In genomic region chr1:912740-913301, GRCh38 we compare ENCODE assay signal across 9 cellular contexts. TPM values are rescaled to one million over a fixed set of nuclear protein-coding genes. Genes with fewer than 3 reads are reported as not detected.
DNase-seq lines count a peak whose midpoint lies in the region; ATAC-seq and TF ChIP-seq lines count a peak whose summit lies in the region.
"Had no signal": no experiment of that assay in that cellular context is flagged by ENCODE, and none has a peak within 500 bp of the region (broad histone marks: within the 10 kb centered on the region; RNA-seq: fewer than 3 reads in every experiment).

No MANE protein-coding gene starts in this region.

- in situ Hi-C loops in SK-MEL-5 (cut with HindIII; ENCODE audit: low pct_unique_long_range_greater_than_20kb, low sequenced_read_pairs) = no loop called here

- peaks cover 1% of the 10 kb centered on the region for H3K9me3 Mint-ChIP-seq in activated naive CD4-positive, alpha-beta T cell treated with anti-CD3 and anti-CD28 coated beads, Interleukin-2, amount 10 ng/mL, durations not matched to agents 7 days and 5 days
- peaks cover 1% of the 10 kb centered on the region for H3K9me3 Mint-ChIP-seq in activated naive CD4-positive, alpha-beta T cell treated with anti-CD3 and anti-CD28 coated beads for 36 hours
- no peaks in the 10 kb centered on the region for H3K9me3 Mint-ChIP-seq in stimulated activated naive B cell treated with anti-CD40 and anti-IgM and Interleukin-4, amounts not matched to agents 10 μg/mL and 1 μg/mL and 100 μg/mL, for 72 hours

- H3K4me3 ChIP-seq in heart left ventricle = no peak overlapping the region
- H3K4me3 ChIP-seq: coronary artery had no signal

- no peaks in the 10 kb centered on the region for H3K36me3 ChIP-seq in heart left ventricle

- intact Hi-C loops in activated naive CD4-positive, alpha-beta T cell treated with anti-CD3 and anti-CD28 coated beads for 36 hours (cut with micrococcal nuclease) = no loop called here
- intact Hi-C loops in heart left ventricle (cut with DNase I) = loop anchor here in 1 of 10 donors (5.0 kb wide), 1 partner anchor 39 kb away; no protein-coding TSS in a partner anchor

- no peaks in the 10 kb centered on the region for H3K36me3 Mint-ChIP-seq in activated naive CD4-positive, alpha-beta T cell treated with anti-CD3 and anti-CD28 coated beads, Interleukin-2, amount 10 ng/mL, durations not matched to agents 7 days and 5 days
- no peaks in the 10 kb centered on the region for H3K36me3 Mint-ChIP-seq in activated naive CD4-positive, alpha-beta T cell treated with anti-CD3 and anti-CD28 coated beads for 36 hours (ENCODE audit: low read depth)
- peaks cover 0 to 7% of the 10 kb centered on the region in 2 donors for H3K36me3 Mint-ChIP-seq in stimulated activated naive B cell treated with anti-CD40 and anti-IgM and Interleukin-4, amounts not matched to agents 10 μg/mL and 1 μg/mL and 100 μg/mL, for 72 hours

- DNase-seq in activated naive CD4-positive, alpha-beta T cell treated with anti-CD3 and anti-CD28 coated beads, Interleukin-2, amount 10 ng/mL, durations not matched to agents 7 days and 5 days = peak; percentile 33
- DNase-seq in activated naive CD4-positive, alpha-beta T cell treated with anti-CD3 and anti-CD28 coated beads for 36 hours = no peak
- DNase-seq in SK-MEL-5 (ENCODE audit: low read depth, low spot score) (peak; percentile 36), heart left ventricle (peak; percentile 4 to 39 (median 18)), putamen (ENCODE audit: low spot score) (no peak), SKM-1 (lab: John Stamatoyannopoulos, UW; ENCODE audit: unreplicated experiment) (no peak), H4 (ENCODE audit: low spot score) (no peak)
- DNase-seq in stimulated activated naive B cell treated with anti-CD40 and anti-IgM and Interleukin-4, amounts not matched to agents 10 μg/mL and 1 μg/mL and 100 μg/mL, for 72 hours = no peak

- peaks cover 81% of the 10 kb centered on the region for H3K27me3 Mint-ChIP-seq in activated naive CD4-positive, alpha-beta T cell treated with anti-CD3 and anti-CD28 coated beads, Interleukin-2, amount 10 ng/mL, durations not matched to agents 7 days and 5 days
- H3K27me3 Mint-ChIP-seq in activated naive CD4-positive, alpha-beta T cell treated with anti-CD3 and anti-CD28 coated beads for 36 hours (ENCODE audit: low read depth) = peaks cover 25% of the 10 kb centered on the region
- H3K27me3 Mint-ChIP-seq in stimulated activated naive B cell treated with anti-CD40 and anti-IgM and Interleukin-4, amounts not matched to agents 10 μg/mL and 1 μg/mL and 100 μg/mL, for 72 hours = peaks cover 46 to 77% of the 10 kb centered on the region in 2 donors

- no peak overlapping the region for H3K4me3 Mint-ChIP-seq in activated naive CD4-positive, alpha-beta T cell treated with anti-CD3 and anti-CD28 coated beads, Interleukin-2, amount 10 ng/mL, durations not matched to agents 7 days and 5 days
- no peak overlapping the region for H3K4me3 Mint-ChIP-seq in activated naive CD4-positive, alpha-beta T cell treated with anti-CD3 and anti-CD28 coated beads for 36 hours
- no peak overlapping the region for H3K4me3 Mint-ChIP-seq in stimulated activated naive B cell treated with anti-CD40 and anti-IgM and Interleukin-4, amounts not matched to agents 10 μg/mL and 1 μg/mL and 100 μg/mL, for 72 hours

- ATAC-seq in heart left ventricle = peak in 1 of 4 donors; percentile 33
- peak; percentile 34 to 57 for ATAC-seq in stimulated activated naive B cell treated with anti-CD40 and anti-IgM and Interleukin-4, amounts not matched to agents 10 μg/mL and 1 μg/mL and 100 μg/mL, for 72 hours (replicated peaks)

- CTCF ChIA-PET in activated naive CD4-positive, alpha-beta T cell treated with anti-CD3 and anti-CD28 coated beads, Interleukin-2, amount 10 ng/mL, durations not matched to agents 7 days and 5 days (lab: Charles Lee) = interaction anchor here (1.0 to 1.4 kb wide), 3 partner anchors 8 to 44 kb away, joined by 3 read pairs; no protein-coding TSS in a partner anchor
- CTCF ChIA-PET in activated naive CD4-positive, alpha-beta T cell treated with anti-CD3 and anti-CD28 coated beads for 36 hours (lab: Charles Lee) = no interaction called here

- TF ChIP-seq POLR2A in heart left ventricle (IDR thresholded peaks at IDR 0.05) = no peak

- H3K27ac ChIP-seq in heart left ventricle = no peak overlapping the region
- H3K27ac ChIP-seq: coronary artery had no signal

- peaks cover 10 to 78% (median 23%) of the 10 kb centered on the region in 9 donors for H3K27me3 ChIP-seq in heart left ventricle

- H3K4me1 Mint-ChIP-seq in activated naive CD4-positive, alpha-beta T cell treated with anti-CD3 and anti-CD28 coated beads, Interleukin-2, amount 10 ng/mL, durations not matched to agents 7 days and 5 days = peaks cover 5% of the 10 kb centered on the region
- H3K4me1 Mint-ChIP-seq in activated naive CD4-positive, alpha-beta T cell treated with anti-CD3 and anti-CD28 coated beads for 36 hours (ENCODE audit: low read depth) = peaks cover 1% of the 10 kb centered on the region
- H3K4me1 Mint-ChIP-seq in stimulated activated naive B cell treated with anti-CD40 and anti-IgM and Interleukin-4, amounts not matched to agents 10 μg/mL and 1 μg/mL and 100 μg/mL, for 72 hours = peaks cover 5 to 6% of the 10 kb centered on the region in 2 donors

- H3K27ac Mint-ChIP-seq in activated naive CD4-positive, alpha-beta T cell treated with anti-CD3 and anti-CD28 coated beads, Interleukin-2, amount 10 ng/mL, durations not matched to agents 7 days and 5 days = no peak overlapping the region
- H3K27ac Mint-ChIP-seq in activated naive CD4-positive, alpha-beta T cell treated with anti-CD3 and anti-CD28 coated beads for 36 hours = no peak overlapping the region
- H3K27ac Mint-ChIP-seq in stimulated activated naive B cell treated with anti-CD40 and anti-IgM and Interleukin-4, amounts not matched to agents 10 μg/mL and 1 μg/mL and 100 μg/mL, for 72 hours = no peak overlapping the region

- H3K9me3 ChIP-seq in heart left ventricle = no peaks in the 10 kb centered on the region

- TF ChIP-seq CTCF in heart left ventricle (IDR thresholded peaks at IDR 0.05) = peak in 2 of 12 donors; percentile 15 to 25

- H3K4me1 ChIP-seq in heart left ventricle = peaks cover 0 to 16% (median 0%) of the 10 kb centered on the region in 12 donors

- 45 to 66% (median 58%) methylated on average over 20 to 24 of the region's 24 CpGs for WGBS in heart left ventricle, 4 donors

RNA-seq across cellular contexts. Expression of gene SAMD11, which starts 10.9 kb away (rescaled TPM):
- not detected for total RNA-seq in activated naive CD4-positive, alpha-beta T cell treated with anti-CD3 and anti-CD28 coated beads for 36 hours
- total RNA-seq in SK-MEL-5 (2014; rRNA removed; shearing (Covaris generic)) = not detected in 2 replicates
- polyA plus RNA-seq in SK-MEL-5 (2015; cell fraction: cytosol; rRNA removed) = 0.27 and 1.2 TPM in 2 replicates
- polyA plus RNA-seq in SK-MEL-5 (2015; cell fraction: nucleus; rRNA removed) = 0.38 and 5.4 TPM in 2 replicates
- total RNA-seq in heart left ventricle = 1 to 10 TPM in 4 of 9 donors, under 1 TPM in 5; 0.38 to 3.2 (median 0.96) TPM
- polyA plus RNA-seq in heart left ventricle = 1 to 10 TPM in 1 of 2 donors, under 1 TPM in 1; 0.54 to 1.3 TPM
- total RNA-seq in H4 (2014; rRNA removed; shearing (Covaris generic)) = 39.7 and 116 TPM in 2 replicates

RNA-seq across cellular contexts. Expression of gene NOC2L, which starts 46.2 kb away (rescaled TPM):
- 100 to 1,000 TPM; 113 to 119 TPM for total RNA-seq in activated naive CD4-positive, alpha-beta T cell treated with anti-CD3 and anti-CD28 coated beads for 36 hours
- 117 and 123 TPM in 2 replicates for total RNA-seq in SK-MEL-5 (2014; rRNA removed; shearing (Covaris generic))
- polyA plus RNA-seq in SK-MEL-5 (2015; cell fraction: cytosol; rRNA removed) = 121 and 129 TPM in 2 replicates
- 131 and 142 TPM in 2 replicates for polyA plus RNA-seq in SK-MEL-5 (2015; cell fraction: nucleus; rRNA removed)
- total RNA-seq in heart left ventricle = 10 to 100 TPM; 36.0 to 63.6 (median 43.3) TPM
- 10 to 100 TPM; 55.1 to 85.3 TPM for polyA plus RNA-seq in heart left ventricle
- total RNA-seq in H4 (2014; rRNA removed; shearing (Covaris generic)) = 78.4 and 90.7 TPM in 2 replicates

RNA-seq across cellular contexts. Expression of gene KLHL17, which starts 47.6 kb away (rescaled TPM):
- 10 to 100 TPM; 19.4 to 20.2 TPM for total RNA-seq in activated naive CD4-positive, alpha-beta T cell treated with anti-CD3 and anti-CD28 coated beads for 36 hours
- total RNA-seq in SK-MEL-5 (2014; rRNA removed; shearing (Covaris generic)) = 5.3 and 6.3 TPM in 2 replicates
- 10.2 and 10.4 TPM in 2 replicates for polyA plus RNA-seq in SK-MEL-5 (2015; cell fraction: cytosol; rRNA removed)
- polyA plus RNA-seq in SK-MEL-5 (2015; cell fraction: nucleus; rRNA removed) = 213 and 255 TPM in 2 replicates
- 1 to 10 TPM; 1.6 to 6.8 (median 4.7) TPM for total RNA-seq in heart left ventricle
- polyA plus RNA-seq in heart left ventricle = 1 to 10 TPM; 5.4 to 5.5 TPM
- total RNA-seq in H4 (2014; rRNA removed; shearing (Covaris generic)) = 1.9 and 5.7 TPM in 2 replicates

RNA-seq across cellular contexts. Expression of gene PLEKHN1, which starts 53.5 kb away (rescaled TPM):
- under 1 TPM; 0.52 to 0.69 TPM for total RNA-seq in activated naive CD4-positive, alpha-beta T cell treated with anti-CD3 and anti-CD28 coated beads for 36 hours
- total RNA-seq in SK-MEL-5 (2014; rRNA removed; shearing (Covaris generic)) = 0.03 and 0.11 TPM in 2 replicates
- polyA plus RNA-seq in SK-MEL-5 (2015; cell fraction: cytosol; rRNA removed) = 1.1 and 2.4 TPM in 2 replicates
- 5.9 and 9.6 TPM in 2 replicates for polyA plus RNA-seq in SK-MEL-5 (2015; cell fraction: nucleus; rRNA removed)
- under 1 TPM in 2 of 9 donors, not detected in 7; 0.37 to 0.63 TPM for total RNA-seq in heart left ventricle
- polyA plus RNA-seq in heart left ventricle = under 1 TPM; 0.15 TPM
- 0.08 and 1.2 TPM in 2 replicates for total RNA-seq in H4 (2014; rRNA removed; shearing (Covaris generic))

Comparison
In these comparisons a context has a peak if more than half of its experiments do, and no peak if none do; other contexts are left out.
1. DNase-seq: peak in activated naive CD4-positive, alpha-beta T cell treated with anti-CD3 and anti-CD28 coated beads, Interleukin-2, amount 10 ng/mL, durations not matched to agents 7 days and 5 days (single experiment), SK-MEL-5 (single experiment) and heart left ventricle (5 of 5); none in activated naive CD4-positive, alpha-beta T cell treated with anti-CD3 and anti-CD28 coated beads for 36 hours (single experiment), stimulated activated naive B cell treated with anti-CD40 and anti-IgM and Interleukin-4, amounts not matched to agents 10 μg/mL and 1 μg/mL and 100 μg/mL, for 72 hours (single experiment), putamen (single experiment), SKM-1 (single experiment) and H4 (single experiment).